Comparison of ENCODE assay signal across 19 cellular contexts in genomic region chr9:91840469-91840868, GRCh38.
"Had no signal": no experiment of that assay in that cellular context is flagged by ENCODE, and none has a peak within 500 bp of the region (broad histone marks: within the 10 kb centered on the region; RNA-seq: fewer than 3 reads in every experiment).

No MANE protein-coding gene starts in this region.

- H3K4me3 Mint-ChIP-seq: activated naive CD8-positive, alpha-beta T cell; naive thymus-derived CD8-positive, alpha-beta T cell; stimulated activated naive CD8-positive, alpha-beta T cell treated with anti-CD3 and anti-CD28 coated beads, Interleukin-15, Interleukin-2, amounts not matched to agents 100 ng/mL and 50 ng/mL, for 24 hours; T-helper 1 cell treated with Interleukin-12 subunit alpha and Interleukin-12 subunit beta and Interleukin-4 antibody, amounts not matched to agents 30 μg/mL and 1 μg/mL, for 36 hours; WTC11 had no signal

- H3K36me3 Mint-ChIP-seq: activated naive CD8-positive, alpha-beta T cell; naive thymus-derived CD8-positive, alpha-beta T cell; WTC11 had no signal

- H3K27me3 Mint-ChIP-seq: progenitor cell of endocrine pancreas had no signal

- H3K9me3 Mint-ChIP-seq: naive thymus-derived CD8-positive, alpha-beta T cell; stimulated activated naive CD8-positive, alpha-beta T cell treated with anti-CD3 and anti-CD28 coated beads, Interleukin-15, Interleukin-2, amounts not matched to agents 100 ng/mL and 50 ng/mL, for 24 hours; T-helper 1 cell treated with Interleukin-12 subunit alpha and Interleukin-12 subunit beta and Interleukin-4 antibody, amounts not matched to agents 30 μg/mL and 1 μg/mL, for 36 hours; WTC11 had no signal

- H3K4me3 ChIP-seq: gastrocnemius medialis, heart right ventricle, lung, smooth muscle cell, thoracic aorta had no signal

- H3K36me3 ChIP-seq: gastrocnemius medialis, heart right ventricle, thoracic aorta had no signal

- H3K27ac ChIP-seq: gastrocnemius medialis, heart right ventricle, thoracic aorta had no signal

- ATAC-seq: gastrocnemius medialis; heart right ventricle; left colon; naive thymus-derived CD8-positive, alpha-beta T cell; right cardiac atrium; WTC11 had no signal

- H3K9me3 ChIP-seq: gastrocnemius medialis, heart right ventricle, thoracic aorta had no signal

- H3K4me2 ChIP-seq: smooth muscle cell had no signal

- DNase-seq: activated CD4-positive, alpha-beta T cell treated with anti-CD3 and anti-CD28 coated beads for 4 hours; activated CD8-positive, alpha-beta T cell treated with anti-CD3 and anti-CD28 coated beads, Interleukin-2, amount 10 ng/mL, durations not matched to agents 7 days and 5 days; activated gamma-delta T cell treated with Interleukin-2 at 50 U/mL for 16 hours; cortex of kidney; effector CD8-positive, alpha-beta T cell; gastrocnemius medialis; heart right ventricle; left colon; naive thymus-derived CD8-positive, alpha-beta T cell; occipital lobe; right cardiac atrium had no signal

- H3K27ac Mint-ChIP-seq: activated CD8-positive, alpha-beta T cell treated with anti-CD3 and anti-CD28 coated beads, Interleukin-2, amount 10 ng/mL, durations not matched to agents 7 days and 5 days; activated naive CD8-positive, alpha-beta T cell; naive thymus-derived CD8-positive, alpha-beta T cell; progenitor cell of endocrine pancreas; stimulated activated naive CD8-positive, alpha-beta T cell treated with anti-CD3 and anti-CD28 coated beads, Interleukin-15, Interleukin-2, amounts not matched to agents 100 ng/mL and 50 ng/mL, for 24 hours; T-helper 1 cell treated with Interleukin-12 subunit alpha and Interleukin-12 subunit beta and Interleukin-4 antibody, amounts not matched to agents 30 μg/mL and 1 μg/mL, for 36 hours; WTC11 had no signal
